In genomic region chr22:38228326-38228872, GRCh38 we compare ENCODE assay signal across 12 cellular contexts. TPM values are rescaled to one million over a fixed set of nuclear protein-coding genes. Genes with fewer than 3 reads are reported as not detected.
DNase-seq lines count a peak whose midpoint lies in the region; ATAC-seq, FAIRE-seq and TF ChIP-seq lines count a peak whose summit lies in the region.
"Had no signal": no experiment of that assay in that cellular context is flagged by ENCODE, and none has a peak within 500 bp of the region (broad histone marks: within the 10 kb centered on the region; RNA-seq: fewer than 3 reads in every experiment).

No MANE protein-coding gene starts in this region.

- H3K27ac Mint-ChIP-seq in activated T-helper 17 cell treated with anti-CD3 and anti-CD28 coated beads, Interleukin-2, amount 50 U/mL, for 72 hours: peak overlapping the region; percentile 88

- peaks cover 11% of the 10 kb centered on the region for H3K4me1 Mint-ChIP-seq in activated T-helper 17 cell treated with anti-CD3 and anti-CD28 coated beads, Interleukin-2, amount 50 U/mL, for 72 hours

- H3K36me3 ChIP-seq in skeletal muscle satellite cell (ENCODE audit: insufficient read depth, low read length): peaks cover 76% of the 10 kb centered on the region

- H3K9me3 ChIP-seq in skeletal muscle satellite cell (replicated peaks; ENCODE audit: low read length): no peaks in the 10 kb centered on the region

- H3K9ac ChIP-seq in skeletal muscle satellite cell (ENCODE audit: low read depth, low read length): peak overlapping the region; percentile 53

- ATAC-seq in activated T-helper 17 cell treated with anti-CD3 and anti-CD28 coated beads, Interleukin-2, amount 50 U/mL, for 72 hours (replicated peaks): no peak
- no peak for ATAC-seq in HG03025 (IDR thresholded peaks at IDR 0.05; ENCODE audit: low FRiP score, unreplicated experiment)
- no peak for ATAC-seq in HG03457 (IDR thresholded peaks at IDR 0.05; ENCODE audit: unreplicated experiment)
- no peak for ATAC-seq in HG02981 (IDR thresholded peaks at IDR 0.05; ENCODE audit: unreplicated experiment)
- ATAC-seq: naive thymus-derived CD8-positive, alpha-beta T cell had no signal

- H3K27me3 ChIP-seq in skeletal muscle satellite cell (ENCODE audit: control insufficient read depth, insufficient read depth, low read length): no peaks in the 10 kb centered on the region

- peak overlapping the region; percentile 51 for H3K4me2 ChIP-seq in skeletal muscle satellite cell (ENCODE audit: low read length)

- TF ChIP-seq POLR2A in GM12891 (IDR thresholded peaks at IDR 0.05; ENCODE audit: low read depth, low read length): no peak

- no peaks in the 10 kb centered on the region for H3K9me3 Mint-ChIP-seq in activated T-helper 17 cell treated with anti-CD3 and anti-CD28 coated beads, Interleukin-2, amount 50 U/mL, for 72 hours
- H3K9me3 Mint-ChIP-seq: IgD-negative memory B cell; naive thymus-derived CD8-positive, alpha-beta T cell had no signal

- DNase-seq in COR-L47 (lab: John Stamatoyannopoulos, UW) (peak; percentile 28), globus pallidus (ENCODE audit: low spot score) (peak; percentile 43), GM12891 (ENCODE audit: insufficient read length, low spot score) (no peak)
- DNase-seq: activated naive CD4-positive, alpha-beta T cell treated with anti-CD3 and anti-CD28 coated beads, Interleukin-2, amount 50 U/mL, for 16 hours; naive thymus-derived CD8-positive, alpha-beta T cell; NCI-H510A had no signal

- no peak overlapping the region for H3K4me3 ChIP-seq in skeletal muscle satellite cell (ENCODE audit: low read length)

- H3K36me3 Mint-ChIP-seq in activated T-helper 17 cell treated with anti-CD3 and anti-CD28 coated beads, Interleukin-2, amount 50 U/mL, for 72 hours (ENCODE audit: low read depth): peaks cover 41% of the 10 kb centered on the region

- FAIRE-seq in GM12891 (lab: Jason Lieb, UNC): no peak

- H3K27me3 Mint-ChIP-seq in activated T-helper 17 cell treated with anti-CD3 and anti-CD28 coated beads, Interleukin-2, amount 50 U/mL, for 72 hours: no peaks in the 10 kb centered on the region
- H3K27me3 Mint-ChIP-seq: IgD-negative memory B cell; naive thymus-derived CD8-positive, alpha-beta T cell had no signal

- H3K4me1 ChIP-seq in skeletal muscle satellite cell (ENCODE audit: control insufficient read depth, insufficient read depth, low read length): peaks cover 26% of the 10 kb centered on the region

- peak overlapping the region; percentile 58 for H3K4me3 Mint-ChIP-seq in activated T-helper 17 cell treated with anti-CD3 and anti-CD28 coated beads, Interleukin-2, amount 50 U/mL, for 72 hours
- H3K4me3 Mint-ChIP-seq: naive thymus-derived CD8-positive, alpha-beta T cell had no signal

TF ChIP-seq in GM12891, 5 proteins besides CTCF, POLR2A, EP300 and RAD21:
- TF ChIP-seq SPI1 (IDR thresholded peaks at IDR 0.05; ENCODE audit: low read depth, low read length) (no peak), POLR2AphosphoS5 (IDR thresholded peaks at IDR 0.05; ENCODE audit: low read depth, low read length) (no peak), PAX5 (IDR thresholded peaks at IDR 0.05; ENCODE audit: insufficient read depth, low read length, severe bottlenecking) (no peak), TAF1 (IDR thresholded peaks at IDR 0.05; ENCODE audit: low read depth, low read length) (no peak), POU2F2 (IDR thresholded peaks at IDR 0.05; ENCODE audit: low read depth, low read length) (no peak)
TF ChIP-seq in GM12891: peak in this region for 0.

RNA-seq across cellular contexts. Expression of gene MAFF, which starts 26.6 kb away (rescaled TPM):
- 10 to 100 TPM; 15.7 to 58.8 TPM for total RNA-seq in activated T-helper 17 cell treated with anti-CD3 and anti-CD28 coated beads, Interleukin-2, amount 50 U/mL, for 72 hours
- 29.7 and 36.9 TPM in 2 replicates for total RNA-seq in skeletal muscle satellite cell (2012; rRNA removed)
- polyA plus RNA-seq in GM12891 (2012; ENCODE audit: low read depth, missing spikeins): 2.6 TPM

RNA-seq across cellular contexts. Expression of gene TMEM184B, which starts 44.4 kb away (rescaled TPM):
- 10 to 100 TPM; 31.5 to 36.5 TPM for total RNA-seq in activated T-helper 17 cell treated with anti-CD3 and anti-CD28 coated beads, Interleukin-2, amount 50 U/mL, for 72 hours
- 33.0 and 43.7 TPM in 2 replicates for total RNA-seq in skeletal muscle satellite cell (2012; rRNA removed)
- polyA plus RNA-seq in GM12891 (2012; ENCODE audit: low read depth, missing spikeins): 5.5 TPM

RNA-seq across cellular contexts. Expression of gene PLA2G6, which starts 46.8 kb away (rescaled TPM):
- 10 to 100 TPM; 36.6 to 90.7 TPM for total RNA-seq in activated T-helper 17 cell treated with anti-CD3 and anti-CD28 coated beads, Interleukin-2, amount 50 U/mL, for 72 hours
- 4.8 and 8.6 TPM in 2 replicates for total RNA-seq in skeletal muscle satellite cell (2012; rRNA removed)
- polyA plus RNA-seq in GM12891 (2012; ENCODE audit: low read depth, missing spikeins): 19.4 TPM
